Comparison of ENCODE assay signal across 11 cellular contexts in genomic region chr3:56302417-56302816, GRCh38.
A peak's percentile ranks its signal among the peaks of the same experiment; 100 is the strongest.
DNase-seq lines count a peak whose midpoint lies in the region; ATAC-seq, FAIRE-seq and TF ChIP-seq lines count a peak whose summit lies in the region.
"Had no signal": no experiment of that assay in that cellular context is flagged by ENCODE, and none has a peak within 500 bp of the region (broad histone marks: within the 10 kb centered on the region; RNA-seq: fewer than 3 reads in every experiment).

No MANE protein-coding gene starts in this region.

- H3K4me3 ChIP-seq in bronchial epithelial cell (ENCODE audit: low read depth, low read length), result no peak overlapping the region
- no peak overlapping the region for H3K4me3 ChIP-seq in neural progenitor cell
- H3K4me3 ChIP-seq: mucosa of descending colon had no signal

- no peak for DNase-seq in bronchial epithelial cell (ENCODE audit: low read depth)
- DNase-seq in neural progenitor cell (ENCODE audit: low spot score), result peak; percentile 33
- no peak for DNase-seq in effector CD4-positive, alpha-beta T cell
- no peak for DNase-seq in activated CD4-positive, alpha-beta memory T cell treated with anti-CD3 and anti-CD28 coated beads for 36 hours
- DNase-seq: activated CD4-positive, CD25-positive, alpha-beta regulatory T cell treated with anti-CD3 and anti-CD28 coated beads, Interleukin-2, amount 50 U/mL, for 72 hours; activated naive CD4-positive, alpha-beta T cell treated with anti-CD3 and anti-CD28 coated beads for 36 hours; mucosa of descending colon; NCI-H2107 had no signal

- no peaks in the 10 kb centered on the region for H3K36me3 ChIP-seq in bronchial epithelial cell (ENCODE audit: control insufficient read depth, insufficient read depth, low read length)
- no peaks in the 10 kb centered on the region for H3K36me3 ChIP-seq in neural progenitor cell

- no peak overlapping the region for H2AFZ ChIP-seq in neural progenitor cell (replicated peaks)

- peaks cover 3% of the 10 kb centered on the region for H3K9me3 Mint-ChIP-seq in neural progenitor cell
- no peaks in the 10 kb centered on the region for H3K9me3 Mint-ChIP-seq in activated CD4-positive, alpha-beta memory T cell treated with anti-CD3 and anti-CD28 coated beads for 36 hours
- H3K9me3 Mint-ChIP-seq: activated naive CD4-positive, alpha-beta T cell treated with anti-CD3 and anti-CD28 coated beads for 36 hours had no signal

- no peaks in the 10 kb centered on the region for H4K20me1 ChIP-seq in neural progenitor cell (ENCODE audit: low read depth)

- CTCF ChIA-PET in activated CD4-positive, alpha-beta memory T cell treated with anti-CD3 and anti-CD28 coated beads for 36 hours (lab: Charles Lee), result no interaction called here

- POLR2A ChIA-PET in activated CD4-positive, alpha-beta memory T cell treated with anti-CD3 and anti-CD28 coated beads for 36 hours (lab: Charles Lee), result no interaction called here

- peaks cover 17% of the 10 kb centered on the region for H3K4me1 Mint-ChIP-seq in neural progenitor cell
- no peaks in the 10 kb centered on the region for H3K4me1 Mint-ChIP-seq in activated CD4-positive, alpha-beta memory T cell treated with anti-CD3 and anti-CD28 coated beads for 36 hours (ENCODE audit: low read depth)

- no peaks in the 10 kb centered on the region for H3K36me3 Mint-ChIP-seq in neural progenitor cell
- no peaks in the 10 kb centered on the region for H3K36me3 Mint-ChIP-seq in activated CD4-positive, alpha-beta memory T cell treated with anti-CD3 and anti-CD28 coated beads for 36 hours

- no peak overlapping the region for H3K9ac ChIP-seq in neural progenitor cell

- peak; percentile 32; the same call in 2 of the 3 replicates for TF ChIP-seq CTCF in GM12872 (IDR thresholded peaks at IDR 0.05; ENCODE audit: insufficient read depth, low read depth, low read length)
- peak; percentile 48 for TF ChIP-seq CTCF in LNCAP (IDR thresholded peaks at IDR 0.05)
- peak; percentile 35 for TF ChIP-seq CTCF in bronchial epithelial cell (IDR thresholded peaks at IDR 0.05; ENCODE audit: insufficient read depth, low read length, severe bottlenecking)
- TF ChIP-seq CTCF in neural progenitor cell (IDR thresholded peaks at IDR 0.05), result peak; percentile 53

- no peak overlapping the region for H3K4me2 ChIP-seq in neural progenitor cell

- ATAC-seq in HG03354 (IDR thresholded peaks at IDR 0.05; ENCODE audit: poor library complexity, severe bottlenecking, unreplicated experiment), result no peak
- ATAC-seq: mucosa of descending colon had no signal

- intact Hi-C loops in activated CD4-positive, alpha-beta memory T cell treated with anti-CD3 and anti-CD28 coated beads for 36 hours (cut with micrococcal nuclease), result loop anchor here (5.0 kb wide), 1 partner anchor 815 kb away; the partner anchor contains the start of gene WNT5A

- FAIRE-seq in bronchial epithelial cell (lab: Jason Lieb, UNC), result no peak

- no peaks in the 10 kb centered on the region for H3K27me3 Mint-ChIP-seq in neural progenitor cell (ENCODE audit: insufficient read depth, low read depth)
- peaks cover 7% of the 10 kb centered on the region for H3K27me3 Mint-ChIP-seq in activated CD4-positive, alpha-beta memory T cell treated with anti-CD3 and anti-CD28 coated beads for 36 hours

- H3K27ac Mint-ChIP-seq in neural progenitor cell, result no peak overlapping the region
- H3K27ac Mint-ChIP-seq in activated CD4-positive, alpha-beta memory T cell treated with anti-CD3 and anti-CD28 coated beads for 36 hours, result no peak overlapping the region
- H3K27ac Mint-ChIP-seq: activated naive CD4-positive, alpha-beta T cell treated with anti-CD3 and anti-CD28 coated beads for 36 hours had no signal

- H3K27me3 ChIP-seq in bronchial epithelial cell (ENCODE audit: control insufficient read depth, insufficient read depth, low read length) (no peaks in the 10 kb centered on the region), neural progenitor cell (no peaks in the 10 kb centered on the region)

- H3K4me3 Mint-ChIP-seq in neural progenitor cell, result no peak overlapping the region
- H3K4me3 Mint-ChIP-seq in activated CD4-positive, alpha-beta memory T cell treated with anti-CD3 and anti-CD28 coated beads for 36 hours, result no peak overlapping the region
- H3K4me3 Mint-ChIP-seq: activated naive CD4-positive, alpha-beta T cell treated with anti-CD3 and anti-CD28 coated beads for 36 hours had no signal

- peaks cover 10% of the 10 kb centered on the region for H3F3A ChIP-seq in neural progenitor cell (ENCODE audit: low read depth)

- no peak overlapping the region for H3K27ac ChIP-seq in neural progenitor cell

- no peaks in the 10 kb centered on the region for H3K79me2 ChIP-seq in neural progenitor cell (ENCODE audit: low read depth)

- H3K4me1 ChIP-seq in neural progenitor cell, result peaks cover 14% of the 10 kb centered on the region

- H3K9me3 ChIP-seq in neural progenitor cell (ENCODE audit: low read depth), result no peaks in the 10 kb centered on the region
- H3K9me3 ChIP-seq: mucosa of descending colon had no signal
